ENCODE assay signal across 8 cellular contexts in the genomic region with DNA sequence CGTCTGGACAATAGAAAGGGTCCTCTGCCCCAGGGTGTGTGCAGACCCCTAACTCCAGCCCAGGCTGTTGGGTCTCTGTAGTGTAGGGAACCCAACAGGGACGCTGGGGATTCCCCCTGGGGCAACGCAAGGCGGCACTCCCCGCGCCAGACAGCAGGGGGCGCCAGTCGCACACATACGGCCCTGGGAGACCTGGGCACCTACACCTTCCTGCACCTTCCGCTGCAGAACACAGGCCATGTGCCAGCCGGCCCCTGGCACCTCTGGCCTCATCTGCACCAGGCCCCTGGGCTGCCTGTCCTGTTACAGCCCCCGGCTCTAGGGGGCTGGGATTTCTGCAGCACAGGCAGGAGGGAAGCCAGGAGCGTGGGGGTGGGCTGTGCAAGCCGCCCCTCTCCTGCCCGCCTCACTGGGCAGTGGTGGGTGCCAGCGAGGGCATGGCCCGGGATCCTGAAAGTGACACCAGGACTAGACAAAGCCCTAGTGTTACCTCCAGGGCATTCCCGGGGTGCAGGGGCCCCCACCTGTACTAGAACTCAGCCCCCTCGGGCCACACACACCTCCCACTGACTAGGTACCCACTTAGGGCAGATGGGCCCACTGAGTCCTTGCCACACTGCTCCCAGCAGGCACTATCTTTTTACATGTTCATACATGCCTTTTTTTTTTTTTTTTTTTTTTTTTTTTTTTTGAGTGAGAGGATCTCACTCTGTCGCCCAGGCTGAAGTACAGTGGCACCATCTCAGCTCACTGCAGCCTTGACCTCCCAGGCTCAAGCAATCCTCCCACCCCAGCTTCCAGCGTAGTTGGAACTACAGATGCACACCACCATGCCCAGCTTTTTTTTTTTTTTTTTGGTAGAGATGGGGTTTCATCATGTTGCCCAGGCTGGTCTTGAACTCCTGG. TPM values are rescaled to one million over a fixed set of nuclear protein-coding genes. Genes with fewer than 3 reads are reported as not detected.
DNase-seq lines count a peak whose midpoint lies in the region; ATAC-seq, FAIRE-seq and TF ChIP-seq lines count a peak whose summit lies in the region.

No MANE protein-coding gene starts in this region.

- H3K79me2 ChIP-seq in endothelial cell of umbilical vein (ENCODE audit: control insufficient read depth, insufficient read depth, low read length), result no peaks in the 10 kb centered on the region

- ATAC-seq in GM18511 (IDR thresholded peaks at IDR 0.05; ENCODE audit: unreplicated experiment) (peak; percentile 70), HG03196 (IDR thresholded peaks at IDR 0.05; ENCODE audit: unreplicated experiment) (peak; percentile 59), naive B cell (ENCODE audit: low read depth in 2 of 2) (peak; percentile 69 to 82)
- peak; percentile 76 for ATAC-seq in stimulated activated effector memory CD8-positive, alpha-beta T cell treated with anti-CD3 and anti-CD28 coated beads, Interleukin-12 subunit alpha, Interleukin-12 subunit beta, amount 100 ng/mL, for 72 hours

- no peak overlapping the region for H3K4me2 ChIP-seq in endothelial cell of umbilical vein (ENCODE audit: insufficient read depth, low read length)

- intact Hi-C loops in endothelial cell of umbilical vein (cut with micrococcal nuclease), result loop anchor here (1.0 kb wide), 4 partner anchors 87 to 367 kb away; no protein-coding TSS in a partner anchor

- no peak overlapping the region for H3K27ac Mint-ChIP-seq in naive B cell
- no peak overlapping the region for H3K27ac Mint-ChIP-seq in stimulated activated effector memory CD8-positive, alpha-beta T cell treated with anti-CD3 and anti-CD28 coated beads, Interleukin-12 subunit alpha, Interleukin-12 subunit beta, amount 100 ng/mL, for 72 hours

- no peak for TF ChIP-seq POLR2A in endothelial cell of umbilical vein (IDR thresholded peaks at IDR 0.05; ENCODE audit: low read depth, low read length)

- no peaks in the 10 kb centered on the region for H3K9me1 ChIP-seq in endothelial cell of umbilical vein (replicated peaks; ENCODE audit: control insufficient read depth, extremely low read depth, insufficient read depth, low read length)

- H3K27ac ChIP-seq in endothelial cell of umbilical vein (ENCODE audit: insufficient read depth, low read depth, low read length), result no peak overlapping the region

- no peaks in the 10 kb centered on the region for H3K9me3 Mint-ChIP-seq in naive B cell
- no peaks in the 10 kb centered on the region for H3K9me3 Mint-ChIP-seq in stimulated activated effector memory CD8-positive, alpha-beta T cell treated with anti-CD3 and anti-CD28 coated beads, Interleukin-12 subunit alpha, Interleukin-12 subunit beta, amount 100 ng/mL, for 72 hours

- no peaks in the 10 kb centered on the region for H3K4me1 Mint-ChIP-seq in naive B cell
- no peaks in the 10 kb centered on the region for H3K4me1 Mint-ChIP-seq in stimulated activated effector memory CD8-positive, alpha-beta T cell treated with anti-CD3 and anti-CD28 coated beads, Interleukin-12 subunit alpha, Interleukin-12 subunit beta, amount 100 ng/mL, for 72 hours

- peaks cover 9% of the 10 kb centered on the region for H3K4me1 ChIP-seq in endothelial cell of umbilical vein (ENCODE audit: control insufficient read depth, extremely low read depth, insufficient read depth, low read length)

- peak; percentile 26 for FAIRE-seq in endothelial cell of umbilical vein (lab: Jason Lieb, UNC)

- H3K36me3 Mint-ChIP-seq in naive B cell, result no peaks in the 10 kb centered on the region
- peaks cover 4% of the 10 kb centered on the region for H3K36me3 Mint-ChIP-seq in stimulated activated effector memory CD8-positive, alpha-beta T cell treated with anti-CD3 and anti-CD28 coated beads, Interleukin-12 subunit alpha, Interleukin-12 subunit beta, amount 100 ng/mL, for 72 hours

- POLR2A ChIA-PET in AG04449 (lab: Yijun Ruan, JAX), result interaction anchor here (0.7 kb wide), 1 partner anchor 16 kb away, joined by 7 read pairs; no protein-coding TSS in a partner anchor
- POLR2A ChIA-PET in endothelial cell of umbilical vein (lab: Charles Lee), result no interaction called here

- no peaks in the 10 kb centered on the region for H3K27me3 Mint-ChIP-seq in naive B cell

- no peaks in the 10 kb centered on the region for H3K27me3 ChIP-seq in endothelial cell of umbilical vein (ENCODE audit: control insufficient read depth in 2 of 2, insufficient read depth in 2 of 2, low read length in 2 of 2)

- DNase-seq in AG04449 (ENCODE audit: low read depth, low spot score), result no peak
- DNase-seq in NCI-H526 (lab: John Stamatoyannopoulos, UW), result peak; percentile 30 to 78
- DNase-seq in activated CD8-positive, alpha-beta memory T cell treated with anti-CD3 and anti-CD28 coated beads for 4 hours (ENCODE audit: low read depth in 2 of 2), result peak; percentile 57 to 62
- peak; percentile 55 for DNase-seq in endothelial cell of umbilical vein (ENCODE audit: low read depth, low spot score)
- peak; percentile 67 for DNase-seq in naive B cell
- peak; percentile 91 to 94 for DNase-seq in stimulated activated effector memory CD8-positive, alpha-beta T cell treated with anti-CD3 and anti-CD28 coated beads, Interleukin-12 subunit alpha, Interleukin-12 subunit beta, amount 100 ng/mL, for 72 hours (ENCODE audit: low spot score in 2 of 2)

- no peak overlapping the region for H2AFZ ChIP-seq in endothelial cell of umbilical vein (ENCODE audit: low read depth, low read length)

- CTCF ChIA-PET in AG04449 (lab: Yijun Ruan, JAX) (interaction anchor here (0.6 to 5.2 kb wide), 19 partner anchors 8 to 674 kb away, joined by 3 to 41 read pairs (median 3); no protein-coding TSS in a partner anchor), endothelial cell of umbilical vein (lab: Charles Lee) (interaction anchor here (0.6 to 1.6 kb wide), 9 partner anchors 20 to 471 kb away, joined by 3 to 14 read pairs (median 4); no protein-coding TSS in a partner anchor)

- H4K20me1 ChIP-seq in endothelial cell of umbilical vein (replicated peaks; ENCODE audit: control insufficient read depth, extremely low read depth, insufficient read depth, low read length), result no peaks in the 10 kb centered on the region

- no peak overlapping the region for H3K9ac ChIP-seq in endothelial cell of umbilical vein (replicated peaks; ENCODE audit: extremely low read depth, insufficient read depth, low read length)

- peak; percentile 98 for TF ChIP-seq CTCF in AG04449 (IDR thresholded peaks at IDR 0.05; ENCODE audit: insufficient read depth, low read length, missing control alignments)
- peak; percentile 94 to 97 for TF ChIP-seq CTCF in endothelial cell of umbilical vein (IDR thresholded peaks at IDR 0.05; ENCODE audit: extremely low read depth in 1 of 2, insufficient read depth in 1 of 2, low read depth in 1 of 2, low read length in 2 of 2)

- H3K9me3 ChIP-seq in endothelial cell of umbilical vein (replicated peaks; ENCODE audit: control insufficient read depth, insufficient read depth, low read length), result no peaks in the 10 kb centered on the region

- dilution Hi-C loops in endothelial cell of umbilical vein (cut with MboI; ENCODE audit: extremely low pct_ligation_motif_present, low sequenced_read_pairs), result no loop called here

- no TSS peak for BruUV-seq in endothelial cell of umbilical vein (replicated peaks; lab: Mats Ljungman, UMichigan)

- H3K4me3 ChIP-seq in AG04449 (ENCODE audit: low read depth, low read length) (no peak overlapping the region), endothelial cell of umbilical vein (replicated peaks in 1 of 3; ENCODE audit: insufficient read depth in 1 of 3, low read depth in 1 of 3, low read length in 3 of 3) (no peak overlapping the region)

- H3K4me3 Mint-ChIP-seq in naive B cell, result no peak overlapping the region
- H3K4me3 Mint-ChIP-seq in stimulated activated effector memory CD8-positive, alpha-beta T cell treated with anti-CD3 and anti-CD28 coated beads, Interleukin-12 subunit alpha, Interleukin-12 subunit beta, amount 100 ng/mL, for 72 hours, result no peak overlapping the region

- peaks cover 0 to 5% of the 10 kb centered on the region in 2 experiments for H3K36me3 ChIP-seq in endothelial cell of umbilical vein (ENCODE audit: control insufficient read depth in 2 of 2, extremely low read depth in 1 of 2, insufficient read depth in 2 of 2, low read length in 2 of 2)

TF ChIP-seq in endothelial cell of umbilical vein, 7 proteins besides CTCF, POLR2A, EP300 and RAD21 (continues in another document):
- TF ChIP-seq MYC (IDR thresholded peaks at IDR 0.05; ENCODE audit: low read depth, low read length) (no peak), JUN (IDR thresholded peaks at IDR 0.05; ENCODE audit: borderline replicate concordance, insufficient read depth, insufficient read length, low read depth) (no peak), EZH2 (IDR thresholded peaks at IDR 0.05; ENCODE audit: borderline replicate concordance, low read depth, low read length, severe bottlenecking) (no peak), FOS (IDR thresholded peaks at IDR 0.05; ENCODE audit: borderline replicate concordance, insufficient read depth, low read length) (no peak), GATA2 (IDR thresholded peaks at IDR 0.05; ENCODE audit: insufficient read depth, insufficient read length, low read depth, low read length) (no peak), POLR2AphosphoS5 (IDR thresholded peaks at IDR 0.05; ENCODE audit: insufficient read depth, low read depth, low read length) (no peak)

RNA-seq across cellular contexts. Expression of a gene that starts 37.5 kb away (rescaled TPM):
- total RNA-seq in endothelial cell of umbilical vein, result 59.3 and 59.6 TPM in 2 replicates
- polyA plus RNA-seq in endothelial cell of umbilical vein (5.8 and 11.9 TPM in 2 replicates), naive B cell (ENCODE audit: low read depth in 6 of 6) (10 to 100 TPM; 15.5 to 30.7 (median 23.1) TPM)
- polyA plus RNA-seq in endothelial cell of umbilical vein (2011; cell fraction: cytosol; rRNA removed), result 16.6 and 18.5 TPM in 2 replicates
- polyA plus RNA-seq in endothelial cell of umbilical vein (2011; cell fraction: nucleus; rRNA removed), result 32.5 and 33.8 TPM in 2 replicates
- 45.7 and 63.8 TPM in 2 replicates for polyA plus RNA-seq in endothelial cell of umbilical vein (2012)
- polyA minus RNA-seq in endothelial cell of umbilical vein, result 14.2 and 23.9 TPM in 2 replicates
- 15.0 TPM for polyA minus RNA-seq in endothelial cell of umbilical vein (2011; cell fraction: cytosol; rRNA and poly(A)+ RNA removed)
- polyA minus RNA-seq in endothelial cell of umbilical vein (2011; cell fraction: nucleus; rRNA and poly(A)+ RNA removed), result 34.0 and 45.9 TPM in 2 replicates

RNA-seq across cellular contexts. Expression of a gene that starts 38.0 kb away (rescaled TPM):
- total RNA-seq in endothelial cell of umbilical vein, result 51.9 and 53.1 TPM in 2 replicates
- polyA plus RNA-seq in endothelial cell of umbilical vein (18.1 and 18.7 TPM in 2 replicates), naive B cell (ENCODE audit: low read depth in 6 of 6) (10 to 100 TPM; 22.4 to 30.8 (median 26.3) TPM)
- 23.4 and 23.7 TPM in 2 replicates for polyA plus RNA-seq in endothelial cell of umbilical vein (2011; cell fraction: cytosol; rRNA removed)
- polyA plus RNA-seq in endothelial cell of umbilical vein (2011; cell fraction: nucleus; rRNA removed), result 23.3 and 29.3 TPM in 2 replicates
- 38.7 and 46.1 TPM in 2 replicates for polyA plus RNA-seq in endothelial cell of umbilical vein (2012)
- 35.6 and 39.3 TPM in 2 replicates for polyA minus RNA-seq in endothelial cell of umbilical vein
- 52.2 TPM for polyA minus RNA-seq in endothelial cell of umbilical vein (2011; cell fraction: cytosol; rRNA and poly(A)+ RNA removed)
- polyA minus RNA-seq in endothelial cell of umbilical vein (2011; cell fraction: nucleus; rRNA and poly(A)+ RNA removed), result 30.9 and 39.5 TPM in 2 replicates
